10 cellular contexts compared by ENCODE assay signal in the genomic region with DNA sequence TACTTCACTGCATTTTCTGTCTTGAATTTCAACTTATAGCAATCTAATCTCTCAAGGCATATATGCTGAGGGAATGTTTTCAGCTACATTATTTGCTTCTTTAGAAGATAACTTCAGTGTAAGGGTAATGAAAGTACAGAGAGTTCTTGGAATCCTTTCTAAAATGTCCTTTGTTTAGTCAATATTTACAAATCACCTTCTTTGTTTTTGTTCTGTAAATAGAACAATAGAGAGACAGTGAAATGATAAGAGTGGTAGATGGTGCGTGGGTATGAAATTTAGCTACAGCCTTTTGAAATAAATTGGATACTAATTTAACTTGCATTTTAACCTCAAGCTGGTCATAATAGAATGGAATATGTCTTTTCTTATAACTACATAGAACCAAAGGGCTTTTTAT.
"Had no signal": no experiment of that assay in that cellular context is flagged by ENCODE, and none has a peak within 500 bp of the region (broad histone marks: within the 10 kb centered on the region; RNA-seq: fewer than 3 reads in every experiment).

No MANE protein-coding gene starts in this region.

- H3K4me3 ChIP-seq: GM23248, HAP-1, K562 had no signal

- ATAC-seq: HCT116, K562 had no signal

- H3K36me3 ChIP-seq: HAP-1 had no signal

- DNase-seq: GM23248, GOT3, H7, HFFc6, IMR-90, KG1 had no signal

- H3K27ac Mint-ChIP-seq: HFFc6 had no signal

- H3K9me3 Mint-ChIP-seq: HFFc6 had no signal

- H3K9me3 ChIP-seq: HAP-1 had no signal

- H3K27ac ChIP-seq: GM23248, HL-60 had no signal

- H3K4me3 Mint-ChIP-seq: HFFc6 had no signal
